8 cellular contexts compared by ENCODE assay signal in the genomic region with DNA sequence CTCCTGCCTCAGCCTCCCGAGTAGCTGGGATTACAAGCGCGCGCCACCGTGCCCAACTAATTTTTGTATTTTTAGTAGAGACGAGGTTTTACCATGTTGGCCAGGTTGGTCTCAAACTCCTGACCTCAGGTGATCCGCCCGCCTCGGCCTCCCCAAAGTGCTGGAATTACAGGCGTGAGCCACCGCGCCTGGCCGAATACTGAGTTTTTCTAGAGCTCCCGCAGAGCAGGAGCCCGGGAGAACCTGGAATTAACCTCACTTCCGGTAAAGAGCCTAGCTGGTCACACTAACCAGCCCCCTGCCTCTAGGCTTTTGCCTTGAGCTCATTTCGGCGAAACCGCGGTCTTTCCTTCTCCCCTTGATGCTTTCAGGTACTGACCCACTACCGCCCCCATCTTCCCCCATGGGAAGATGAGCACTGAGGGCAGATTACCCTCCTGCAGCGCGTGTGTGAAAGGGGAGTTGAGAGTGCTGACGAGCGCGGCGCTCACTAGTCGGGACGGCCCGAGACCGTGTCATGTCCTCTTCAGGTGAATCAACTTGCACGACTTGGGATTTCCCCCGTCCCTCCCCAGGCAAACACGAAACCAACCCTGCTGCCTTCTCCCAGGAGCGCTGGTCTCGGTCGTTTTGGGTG.
DNase-seq lines count a peak whose midpoint lies in the region; ATAC-seq and TF ChIP-seq lines count a peak whose summit lies in the region.

No MANE protein-coding gene starts in this region.

- DNase-seq in GM06990 (ENCODE audit: extremely low read depth, insufficient read length) (peak; percentile 91), LNCaP clone FGC (ENCODE audit: low read depth) (no peak), SW480 (ENCODE audit: low spot score) (peak; percentile 88), islet precursor cell (peak; percentile 95), cerebellar nuclear complex (lab: John Stamatoyannopoulos, UW) (no peak)
- peak; percentile 81 to 85 for DNase-seq in stimulated activated CD4-positive, alpha-beta T cell treated with anti-CD3 and anti-CD28 coated beads, Interleukin-1b, Interleukin-23, amount 100 ng/mL, for 4 hours (ENCODE audit: low read depth in 2 of 2)

- H3K4me3 ChIP-seq in GM06990 (replicated peaks; ENCODE audit: low read depth, low read length) (peak overlapping the region; percentile 69), LNCaP clone FGC (ENCODE audit: low read depth, low read length) (peak overlapping the region; percentile 54)

- no peaks in the 10 kb centered on the region for H3K27me3 ChIP-seq in GM06990 (replicated peaks; ENCODE audit: control insufficient read depth, insufficient read depth, low read length)

- peak; percentile 38 for ATAC-seq in GM21737 (IDR thresholded peaks at IDR 0.05; ENCODE audit: unreplicated experiment)

- TF ChIP-seq CTCF in GM06990 (IDR thresholded peaks at IDR 0.05; ENCODE audit: insufficient read depth, low read length, poor library complexity, severe bottlenecking), result peak; percentile 39
- no peak for TF ChIP-seq CTCF in LNCaP clone FGC (IDR thresholded peaks at IDR 0.05; ENCODE audit: control insufficient read depth, extremely low read depth, insufficient read depth)

- peaks cover 7% of the 10 kb centered on the region for H3K36me3 ChIP-seq in GM06990 (ENCODE audit: control insufficient read depth, insufficient read depth, low read length)

- H3K27ac ChIP-seq in angular gyrus (ENCODE audit: low read depth, low read length), result peak overlapping the region; percentile 94

Comparison
In these comparisons a context has a peak if more than half of its experiments do, and no peak if none do; other contexts are left out.
1. DNase-seq: peak in GM06990 (single experiment), SW480 (single experiment), islet precursor cell (single experiment) and stimulated activated CD4-positive, alpha-beta T cell treated with anti-CD3 and anti-CD28 coated beads, Interleukin-1b, Interleukin-23, amount 100 ng/mL, for 4 hours (2 of 2); none in LNCaP clone FGC (single experiment) and cerebellar nuclear complex (0 of 2).